ENCODE assay signal across 8 cellular contexts in genomic region chr18:7805096-7805495, GRCh38.
"Had no signal": no experiment of that assay in that cellular context is flagged by ENCODE, and none has a peak within 500 bp of the region (broad histone marks: within the 10 kb centered on the region; RNA-seq: fewer than 3 reads in every experiment).

No MANE protein-coding gene starts in this region.

- ATAC-seq: GM23338, K562 had no signal

- H3K27ac Mint-ChIP-seq: GM23338, H9 had no signal

- H3K4me3 ChIP-seq: GM23338, K562 had no signal

- H3K4me2 ChIP-seq: GM23338 had no signal

- H3K4me3 Mint-ChIP-seq: GM23338, H9 had no signal

- FAIRE-seq: H1, H54, HTR-8/SVneo, K562 had no signal

- DNase-seq: H9, HCEC 1CT, IMR-90 had no signal

- H2AFZ ChIP-seq: GM23338 had no signal

- H3K9me3 Mint-ChIP-seq: GM23338, H9 had no signal
